9 cellular contexts compared by ENCODE assay signal in genomic region chr2:147910990-147911473, GRCh38.
DNase-seq lines count a peak whose midpoint lies in the region; ATAC-seq, FAIRE-seq and TF ChIP-seq lines count a peak whose summit lies in the region.
"Had no signal": no experiment of that assay in that cellular context is flagged by ENCODE, and none has a peak within 500 bp of the region (broad histone marks: within the 10 kb centered on the region; RNA-seq: fewer than 3 reads in every experiment).

No MANE protein-coding gene starts in this region.

- no peak overlapping the region for H2AFZ ChIP-seq in OCI-LY3 (ENCODE audit: low read depth, low read length)
- no peak overlapping the region for H2AFZ ChIP-seq in astrocyte (ENCODE audit: low read depth, low read length)

- FAIRE-seq in astrocyte (lab: Jason Lieb, UNC): no peak

- H3K9ac ChIP-seq in OCI-LY3 (ENCODE audit: low read length) (no peak overlapping the region), astrocyte (ENCODE audit: low read length) (no peak overlapping the region)

- H3K36me3 Mint-ChIP-seq in activated T-cell treated with anti-CD3 and anti-CD28 coated beads, Interleukin-2, amount 50 U/mL, for 4 hours (ENCODE audit: insufficient read depth): peaks cover 4% of the 10 kb centered on the region
- H3K36me3 Mint-ChIP-seq in astrocyte (ENCODE audit: low read depth, unreplicated experiment): no peaks in the 10 kb centered on the region
- peaks cover 5 to 6% of the 10 kb centered on the region in 2 donors for H3K36me3 Mint-ChIP-seq in stimulated activated naive B cell treated with anti-CD40 and anti-IgM and Interleukin-4, amounts not matched to agents 10 μg/mL and 1 μg/mL and 100 μg/mL, for 72 hours

- peak; percentile 6 for DNase-seq in activated T-cell treated with anti-CD3 and anti-CD28 coated beads, Interleukin-2, amount 50 U/mL, for 4 hours
- no peak for DNase-seq in activated T-cell treated with anti-CD3 and anti-CD28 coated beads, Interleukin-2, amount 50 U/mL, for 1 hour
- DNase-seq in astrocyte (ENCODE audit: low read depth) (peak; percentile 51), inferior parietal cortex (ENCODE audit: extremely low spot score) (peak; percentile 90)
- peak; percentile 1 for DNase-seq in stimulated activated naive B cell treated with anti-CD40 and anti-IgM and Interleukin-4, amounts not matched to agents 10 μg/mL and 1 μg/mL and 100 μg/mL, for 72 hours

- H3K27me3 Mint-ChIP-seq in activated T-cell treated with anti-CD3 and anti-CD28 coated beads, Interleukin-2, amount 50 U/mL, for 4 hours (ENCODE audit: low read depth): no peaks in the 10 kb centered on the region
- no peaks in the 10 kb centered on the region for H3K27me3 Mint-ChIP-seq in astrocyte (ENCODE audit: low read depth, unreplicated experiment)
- no peaks in the 10 kb centered on the region for H3K27me3 Mint-ChIP-seq in stimulated activated naive B cell treated with anti-CD40 and anti-IgM and Interleukin-4, amounts not matched to agents 10 μg/mL and 1 μg/mL and 100 μg/mL, for 72 hours
- H3K27me3 Mint-ChIP-seq: dendritic cell treated with granulocyte-macrophage colony-stimulating factor and Interleukin-4, amounts not matched to agents 40 ng/mL and 50 ng/mL, for 4 days had no signal

- H3K9me3 ChIP-seq in OCI-LY3 (ENCODE audit: insufficient read depth, low read length) (no peaks in the 10 kb centered on the region), astrocyte (ENCODE audit: insufficient read depth, low read depth, low read length) (no peaks in the 10 kb centered on the region)

- H4K20me1 ChIP-seq in OCI-LY3 (ENCODE audit: insufficient read depth, low read length) (no peaks in the 10 kb centered on the region), astrocyte (ENCODE audit: insufficient read depth, low read length) (no peaks in the 10 kb centered on the region)

- H3K36me3 ChIP-seq in OCI-LY3 (replicated peaks; ENCODE audit: low read depth, low read length) (no peaks in the 10 kb centered on the region), astrocyte (ENCODE audit: insufficient read depth, low read length) (no peaks in the 10 kb centered on the region)

- H3K27ac ChIP-seq in OCI-LY3 (ENCODE audit: low read length) (no peak overlapping the region), astrocyte (ENCODE audit: low read depth, low read length) (no peak overlapping the region)

- peak; percentile 74 for TF ChIP-seq RAD21 in Ishikawa (IDR thresholded peaks at IDR 0.05; ENCODE audit: low read depth)

- H3K4me2 ChIP-seq in OCI-LY3 (ENCODE audit: low read length) (no peak overlapping the region), astrocyte (ENCODE audit: low read length) (no peak overlapping the region)

- no peak for TF ChIP-seq EP300 in Ishikawa (IDR thresholded peaks at IDR 0.05; ENCODE audit: borderline replicate concordance)

- H3K4me1 ChIP-seq in OCI-LY3 (ENCODE audit: low read length) (peaks cover 2% of the 10 kb centered on the region; the same call in 1 of the 2 replicates), astrocyte (ENCODE audit: insufficient read depth, low read length) (no peaks in the 10 kb centered on the region)

- no peak overlapping the region for H3K4me3 Mint-ChIP-seq in activated T-cell treated with anti-CD3 and anti-CD28 coated beads, Interleukin-2, amount 50 U/mL, for 4 hours
- no peak overlapping the region for H3K4me3 Mint-ChIP-seq in astrocyte (ENCODE audit: unreplicated experiment)
- H3K4me3 Mint-ChIP-seq in stimulated activated naive B cell treated with anti-CD40 and anti-IgM and Interleukin-4, amounts not matched to agents 10 μg/mL and 1 μg/mL and 100 μg/mL, for 72 hours: no peak overlapping the region
- H3K4me3 Mint-ChIP-seq: dendritic cell treated with granulocyte-macrophage colony-stimulating factor and Interleukin-4, amounts not matched to agents 40 ng/mL and 50 ng/mL, for 4 days had no signal

- H3K79me2 ChIP-seq in OCI-LY3 (ENCODE audit: low read length): no peaks in the 10 kb centered on the region
- H3K79me2 ChIP-seq in astrocyte (ENCODE audit: insufficient read depth, low read length): no peaks in the 10 kb centered on the region

- no peak overlapping the region for H3K4me3 ChIP-seq in OCI-LY3 (ENCODE audit: low read length)
- no peak overlapping the region for H3K4me3 ChIP-seq in astrocyte (ENCODE audit: insufficient read depth, low read depth, low read length)

- H3K27ac Mint-ChIP-seq in astrocyte (ENCODE audit: unreplicated experiment): no peak overlapping the region
- H3K27ac Mint-ChIP-seq in stimulated activated naive B cell treated with anti-CD40 and anti-IgM and Interleukin-4, amounts not matched to agents 10 μg/mL and 1 μg/mL and 100 μg/mL, for 72 hours: no peak overlapping the region
- H3K27ac Mint-ChIP-seq: dendritic cell treated with granulocyte-macrophage colony-stimulating factor and Interleukin-4, amounts not matched to agents 40 ng/mL and 50 ng/mL, for 4 days had no signal

- TF ChIP-seq CTCF in OCI-LY3 (IDR thresholded peaks at IDR 0.05; ENCODE audit: low read depth, low read length) (peak; percentile 83), astrocyte (IDR thresholded peaks at IDR 0.05; ENCODE audit: insufficient read depth, low read depth, low read length) (peak; percentile 74)

- H3K27me3 ChIP-seq in OCI-LY3 (ENCODE audit: low read depth, low read length): no peaks in the 10 kb centered on the region
- no peaks in the 10 kb centered on the region for H3K27me3 ChIP-seq in astrocyte (ENCODE audit: insufficient read depth, low read length)

- no peaks in the 10 kb centered on the region for H3K9me3 Mint-ChIP-seq in activated T-cell treated with anti-CD3 and anti-CD28 coated beads, Interleukin-2, amount 50 U/mL, for 4 hours
- no peaks in the 10 kb centered on the region for H3K9me3 Mint-ChIP-seq in astrocyte (ENCODE audit: unreplicated experiment)
- H3K9me3 Mint-ChIP-seq in stimulated activated naive B cell treated with anti-CD40 and anti-IgM and Interleukin-4, amounts not matched to agents 10 μg/mL and 1 μg/mL and 100 μg/mL, for 72 hours: peaks cover 0 to 2% of the 10 kb centered on the region in 2 donors
- H3K9me3 Mint-ChIP-seq: dendritic cell treated with granulocyte-macrophage colony-stimulating factor and Interleukin-4, amounts not matched to agents 40 ng/mL and 50 ng/mL, for 4 days had no signal

- ATAC-seq in activated T-cell treated with anti-CD3 and anti-CD28 coated beads, Interleukin-2, amount 50 U/mL, for 4 hours: no peak
- ATAC-seq in stimulated activated naive B cell treated with anti-CD40 and anti-IgM and Interleukin-4, amounts not matched to agents 10 μg/mL and 1 μg/mL and 100 μg/mL, for 72 hours (replicated peaks): peak in 1 of 2 donors; percentile 48
- ATAC-seq in HG02884 (IDR thresholded peaks at IDR 0.05; ENCODE audit: unreplicated experiment): no peak

- peaks cover 11% of the 10 kb centered on the region for H3K4me1 Mint-ChIP-seq in activated T-cell treated with anti-CD3 and anti-CD28 coated beads, Interleukin-2, amount 50 U/mL, for 4 hours (ENCODE audit: low read depth)
- peaks cover 15% of the 10 kb centered on the region for H3K4me1 Mint-ChIP-seq in astrocyte (ENCODE audit: low read depth, unreplicated experiment)
- no peaks in the 10 kb centered on the region for H3K4me1 Mint-ChIP-seq in stimulated activated naive B cell treated with anti-CD40 and anti-IgM and Interleukin-4, amounts not matched to agents 10 μg/mL and 1 μg/mL and 100 μg/mL, for 72 hours

TF ChIP-seq in Ishikawa, 13 proteins besides CTCF, POLR2A, EP300 and RAD21:
- TF ChIP-seq NFIC (IDR thresholded peaks at IDR 0.05) (peak; percentile 49; the same call in 1 of the 2 replicates), TAF1 (IDR thresholded peaks at IDR 0.05; ENCODE audit: low read depth) (no peak)
